In the genomic region with DNA sequence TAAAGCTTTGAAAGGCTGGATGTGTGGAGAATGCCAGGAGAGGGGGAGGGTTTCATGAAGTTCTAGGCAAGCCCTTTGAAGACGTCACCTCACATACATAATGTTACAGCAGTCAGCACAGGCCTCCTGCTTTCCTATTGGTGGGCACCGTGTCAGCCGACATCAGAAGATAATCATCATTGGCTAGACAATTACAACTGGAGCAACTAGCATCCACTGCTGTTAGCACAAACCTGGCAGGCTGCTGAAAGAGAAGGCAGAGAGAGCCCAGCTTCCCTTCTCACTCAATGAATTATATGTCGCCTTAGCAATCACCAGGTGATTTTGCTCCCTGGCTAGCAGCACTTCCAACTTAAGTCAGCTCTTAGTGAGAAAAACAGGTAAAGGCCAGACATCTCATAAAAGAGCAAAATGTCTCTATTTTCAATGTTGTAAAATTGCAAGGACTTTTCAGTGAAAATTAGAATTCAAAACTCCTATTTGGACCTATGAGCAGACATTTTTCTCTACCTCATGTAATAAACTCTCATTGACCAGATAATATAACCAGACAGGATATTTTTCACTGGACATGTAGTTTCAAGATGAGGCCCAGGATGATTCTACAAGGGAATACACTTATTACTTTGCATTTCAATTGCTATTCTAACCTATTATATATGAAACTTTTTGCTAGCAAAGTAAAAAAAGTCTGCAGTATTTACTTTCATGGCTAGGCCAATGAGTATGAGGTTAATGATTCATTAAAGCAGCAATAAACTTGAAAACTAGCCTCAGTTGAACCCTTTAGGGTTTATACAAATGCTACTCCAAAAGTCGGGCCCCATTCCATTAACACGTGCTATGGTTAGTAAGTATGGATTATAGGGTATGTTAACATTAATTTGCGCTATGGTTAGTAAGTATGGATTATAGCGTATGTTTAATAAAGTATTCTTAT, we compare ENCODE assay signal across 9 cellular contexts. TPM values are rescaled to one million over a fixed set of nuclear protein-coding genes. Genes with fewer than 3 reads are reported as not detected.
DNase-seq lines count a peak whose midpoint lies in the region; ATAC-seq and TF ChIP-seq lines count a peak whose summit lies in the region.
"Had no signal": no experiment of that assay in that cellular context is flagged by ENCODE, and none has a peak within 500 bp of the region (broad histone marks: within the 10 kb centered on the region; RNA-seq: fewer than 3 reads in every experiment).

No MANE protein-coding gene starts in this region.

- CTCF ChIA-PET in AG04450 (lab: Charles Lee): interaction anchor here (0.6 to 1.4 kb wide), 2 partner anchors 10 to 145 kb away, joined by 3 to 4 read pairs; no protein-coding TSS in a partner anchor

- POLR2A ChIA-PET in AG04450 (lab: Yijun Ruan, JAX): no interaction called here

- peaks cover 29 to 31% of the 10 kb centered on the region in 2 donors for H3K4me1 ChIP-seq in duodenal mucosa (ENCODE audit: control insufficient read depth in 1 of 2, insufficient read depth in 2 of 2, low read length in 2 of 2)

- no peaks in the 10 kb centered on the region for H3K9me3 ChIP-seq in AG04450 (ENCODE audit: control insufficient read depth, insufficient read depth, low read length)
- H3K9me3 ChIP-seq in duodenal mucosa (ENCODE audit: control insufficient read depth in 1 of 2, low read length in 2 of 2): no peaks in the 10 kb centered on the region

- ATAC-seq in GM18907 (IDR thresholded peaks at IDR 0.05; ENCODE audit: unreplicated experiment) (peak; percentile 84), HG03097 (IDR thresholded peaks at IDR 0.05; ENCODE audit: low FRiP score, unreplicated experiment) (peak; percentile 79)

- H3K27ac ChIP-seq in AG04450 (ENCODE audit: low read depth, low read length) (no peak overlapping the region), duodenal mucosa (ENCODE audit: low read depth, low read length) (peak overlapping the region; percentile 11)
- H3K27ac ChIP-seq: HL-60 had no signal

- no peak overlapping the region for H3K4me3 ChIP-seq in AG04450 (ENCODE audit: low read depth, low read length)
- H3K4me3 ChIP-seq in duodenal mucosa (ENCODE audit: low read depth in 1 of 2, low read length in 2 of 2): peak overlapping the region; percentile 35 to 36

- no peaks in the 10 kb centered on the region for H3K36me3 ChIP-seq in duodenal mucosa (ENCODE audit: control insufficient read depth in 1 of 2, insufficient read depth in 2 of 2, low read length in 2 of 2)

- DNase-seq in AG04450 (ENCODE audit: low read depth, low spot score) (peak; percentile 87), NCI-H345 treated with DMSO at 0.1 percent for 48 hours (lab: John Stamatoyannopoulos, UW; ENCODE audit: unreplicated experiment) (peak; percentile 62), medulla oblongata (ENCODE audit: extremely low spot score) (peak; percentile 96)
- peak; percentile 63 to 67 for DNase-seq in activated CD4-positive, alpha-beta T cell treated with anti-CD3 and anti-CD28 coated beads, Interleukin-2, amount 50 U/mL, for 4 hours
- DNase-seq in stimulated activated CD8-positive, alpha-beta memory T cell treated with anti-CD3 and anti-CD28 coated beads, Interleukin-15, amount 100 ng/mL, for 4 hours (ENCODE audit: low read depth in 2 of 2): peak; percentile 50 to 65

- TF ChIP-seq CTCF in AG04450 (IDR thresholded peaks at IDR 0.05; ENCODE audit: low read depth, low read length): no peak

- H3K9ac ChIP-seq in duodenal mucosa (ENCODE audit: low read depth in 1 of 2, low read length in 2 of 2): peak overlapping the region; percentile 9 to 30

- no peaks in the 10 kb centered on the region for H3K27me3 ChIP-seq in AG04450 (ENCODE audit: control insufficient read depth, insufficient read depth, low read length)
- H3K27me3 ChIP-seq in duodenal mucosa (ENCODE audit: control insufficient read depth in 1 of 2, insufficient read depth in 2 of 2, low read length in 2 of 2): no peaks in the 10 kb centered on the region

RNA-seq across cellular contexts. Expression of a gene that starts 4.3 kb away (rescaled TPM):
- 21.4 and 30.7 TPM in 2 replicates for polyA plus RNA-seq in AG04450 (2011; rRNA removed)
- 15.1 and 20.9 TPM in 2 replicates for polyA minus RNA-seq in AG04450 (2011; rRNA and poly(A)+ RNA removed)
